ENCODE assay signal across 20 cellular contexts in genomic region chr18:36449451-36449850, GRCh38.
A peak's percentile ranks its signal among the peaks of the same experiment; 100 is the strongest.
DNase-seq lines count a peak whose midpoint lies in the region; FAIRE-seq and TF ChIP-seq lines count a peak whose summit lies in the region.
"Had no signal": no experiment of that assay in that cellular context is flagged by ENCODE, and none has a peak within 500 bp of the region (broad histone marks: within the 10 kb centered on the region; RNA-seq: fewer than 3 reads in every experiment).

No MANE protein-coding gene starts in this region.

- peak overlapping the region; percentile 23; the same call in 1 of the 2 replicates for H3K4me3 Mint-ChIP-seq in HFFc6
- H3K4me3 Mint-ChIP-seq in nephron = no peak overlapping the region
- H3K4me3 Mint-ChIP-seq: CD14-positive monocyte had no signal

- H3K27ac Mint-ChIP-seq in HFFc6 (peak overlapping the region; percentile 60), nephron (peak overlapping the region in 2 of 3 experiments; percentile 5 to 56)
- H3K27ac Mint-ChIP-seq: CD14-positive monocyte had no signal

- H3K27me3 Mint-ChIP-seq in HFFc6 (ENCODE audit: insufficient read depth) (peaks cover 2% of the 10 kb centered on the region; the same call in 1 of the 2 replicates), nephron (ENCODE audit: low read depth) (peaks cover 4% of the 10 kb centered on the region)

- intact Hi-C loops in kidney (cut with DNase I) = no loop called here

- TF ChIP-seq CTCF in HFFc6 (IDR thresholded peaks at IDR 0.05) (no peak), nephron (IDR thresholded peaks at IDR 0.05; ENCODE audit: unreplicated experiment in 3 of 3) (no peak), kidney (IDR thresholded peaks at IDR 0.05; ENCODE audit: borderline replicate concordance, extremely low read depth, insufficient read depth) (no peak)

- H3K9ac ChIP-seq in kidney (ENCODE audit: low read length in 2 of 2) = no peak overlapping the region

- 65 to 66% methylated on average over 2 of the region's 2 CpGs for WGBS in ectodermal cell, 2 experiments

- H3K36me3 ChIP-seq in ectodermal cell (ENCODE audit: control insufficient read depth, insufficient read depth, low read length) (no peaks in the 10 kb centered on the region), kidney (ENCODE audit: control insufficient read depth in 1 of 2, insufficient read depth in 2 of 2, low read length in 2 of 2) (no peaks in the 10 kb centered on the region)

- no peak for FAIRE-seq in kidney (lab: Jason Lieb, UNC)
- FAIRE-seq: A549 had no signal

- H3K4me3 ChIP-seq in ectodermal cell (ENCODE audit: insufficient read depth, low read depth, low read length) (no peak overlapping the region), kidney (ENCODE audit: low read length in 2 of 2) (no peak overlapping the region)
- H3K4me3 ChIP-seq: A549 had no signal

- H3K4me1 Mint-ChIP-seq in HFFc6 (ENCODE audit: low read depth) (peaks cover 81% of the 10 kb centered on the region), nephron (peaks cover 65% of the 10 kb centered on the region)
- H3K4me1 Mint-ChIP-seq: CD14-positive monocyte had no signal

- H3K27ac ChIP-seq in ectodermal cell (ENCODE audit: insufficient read depth, low read depth, low read length, poor library complexity, severe bottlenecking) (peak overlapping the region; percentile 68), kidney (ENCODE audit: low read depth in 2 of 2, low read length in 2 of 2) (no peak overlapping the region)
- H3K27ac ChIP-seq: A549 had no signal

- H3K9me3 Mint-ChIP-seq in HFFc6 (no peaks in the 10 kb centered on the region), nephron (peaks cover 1% of the 10 kb centered on the region)

- H3K36me3 Mint-ChIP-seq in HFFc6 (ENCODE audit: low read depth) (peaks cover 12% of the 10 kb centered on the region), nephron (ENCODE audit: low read depth) (peaks cover 2% of the 10 kb centered on the region)
- H3K36me3 Mint-ChIP-seq: CD14-positive monocyte had no signal

- H3K27me3 ChIP-seq in ectodermal cell (ENCODE audit: control insufficient read depth, insufficient read depth, low read length, poor library complexity, severe bottlenecking) = no peaks in the 10 kb centered on the region

- H3K4me1 ChIP-seq in ectodermal cell (ENCODE audit: control insufficient read depth, insufficient read depth, low read length) = peaks cover 64% of the 10 kb centered on the region
- peaks cover 9 to 10% of the 10 kb centered on the region in 2 donors for H3K4me1 ChIP-seq in kidney (ENCODE audit: control insufficient read depth in 1 of 2, insufficient read depth in 1 of 2, low read depth in 1 of 2, low read length in 2 of 2)

- H3K9me3 ChIP-seq in ectodermal cell (ENCODE audit: control insufficient read depth, low read length) = no peaks in the 10 kb centered on the region
- H3K9me3 ChIP-seq in kidney (ENCODE audit: control insufficient read depth in 1 of 2, low read length in 2 of 2) = no peaks in the 10 kb centered on the region
- H3K9me3 ChIP-seq: A549 had no signal

- peak; percentile 7 for DNase-seq in AG20443 (ENCODE audit: low spot score)
- no peak for DNase-seq in HFFc6
- DNase-seq in SW 1271 (lab: John Stamatoyannopoulos, UW) = no peak
- DNase-seq in kidney = no peak
- DNase-seq in activated CD4-positive, alpha-beta T cell treated with anti-CD3 and anti-CD28 coated beads, Interleukin-2, amount 50 U/mL, for 48 hours = no peak
- no peak for DNase-seq in activated CD8-positive, alpha-beta memory T cell treated with anti-CD3 and anti-CD28 coated beads, Interleukin-2, amount 50 U/mL, for 48 hours
- DNase-seq: COR-L47; HCEC 1CT; KG1; NCI-H1436; NCI-H2029; NCI-H2171; NCI-H446; NK-92 treated with Interleukin-12 subunit alpha and Interleukin-12 subunit beta, amount 100 ng/mL, for 24 hours; OCI-M1; SIG-M5 had no signal
